Comparison of ENCODE assay signal across 20 cellular contexts in genomic region chr17:34913001-34913400, GRCh38. TPM values are rescaled to one million over a fixed set of nuclear protein-coding genes. Genes with fewer than 3 reads are reported as not detected.
DNase-seq lines count a peak whose midpoint lies in the region; ATAC-seq and TF ChIP-seq lines count a peak whose summit lies in the region.
"Had no signal": no experiment of that assay in that cellular context is flagged by ENCODE, and none has a peak within 500 bp of the region (broad histone marks: within the 10 kb centered on the region; RNA-seq: fewer than 3 reads in every experiment).

No MANE protein-coding gene starts in this region.

- H3K9me3 Mint-ChIP-seq in WTC11, result no peaks in the 10 kb centered on the region

- TF ChIP-seq POLR2A in suprapubic skin (IDR thresholded peaks at IDR 0.05), result no peak

- peak overlapping the region; percentile 16 for H3K27ac ChIP-seq in HUES48 (ENCODE audit: low read depth, low read length)
- no peak overlapping the region for H3K27ac ChIP-seq in iPS DF 6.9 (ENCODE audit: low read length)
- H3K27ac ChIP-seq in suprapubic skin, result no peak overlapping the region
- H3K27ac ChIP-seq: GM23248, PC-9 had no signal

- no peaks in the 10 kb centered on the region for H3K4me1 Mint-ChIP-seq in WTC11
- H3K4me1 Mint-ChIP-seq: CD4-positive, CD25-positive, alpha-beta regulatory T cell had no signal

- H3K9me3 ChIP-seq in HUES48 (ENCODE audit: control insufficient read depth, insufficient read depth, low read length) (no peaks in the 10 kb centered on the region), iPS DF 6.9 (ENCODE audit: control insufficient read depth, insufficient read depth, low read length) (no peaks in the 10 kb centered on the region), suprapubic skin (no peaks in the 10 kb centered on the region)
- H3K9me3 ChIP-seq: BE2C had no signal

- no peak overlapping the region for H3K4me3 Mint-ChIP-seq in WTC11
- H3K4me3 Mint-ChIP-seq: CD4-positive, CD25-positive, alpha-beta regulatory T cell had no signal

- H3K4me1 ChIP-seq in HUES48 (ENCODE audit: control insufficient read depth, insufficient read depth, low read length) (no peaks in the 10 kb centered on the region), iPS DF 6.9 (ENCODE audit: control insufficient read depth, insufficient read depth, low read length) (no peaks in the 10 kb centered on the region), suprapubic skin (no peaks in the 10 kb centered on the region)
- H3K4me1 ChIP-seq: BE2C had no signal

- H3K4me3 ChIP-seq in HUES48 (ENCODE audit: low read depth, low read length) (no peak overlapping the region), iPS DF 6.9 (ENCODE audit: low read length) (no peak overlapping the region), suprapubic skin (no peak overlapping the region)
- H3K4me3 ChIP-seq: GM23248, PC-9 had no signal

- peak; percentile 32 for ATAC-seq in WTC11

- H3K27me3 ChIP-seq in HUES48 (ENCODE audit: control insufficient read depth, insufficient read depth, low read length) (no peaks in the 10 kb centered on the region), iPS DF 6.9 (ENCODE audit: control insufficient read depth, insufficient read depth, low read length) (no peaks in the 10 kb centered on the region; the same call in 1 of the 2 replicates), suprapubic skin (no peaks in the 10 kb centered on the region)
- H3K27me3 ChIP-seq: BE2C had no signal

- no peak for TF ChIP-seq CTCF in WTC11 (IDR thresholded peaks at IDR 0.05)
- TF ChIP-seq CTCF in suprapubic skin (IDR thresholded peaks at IDR 0.05), result no peak
- no peak for TF ChIP-seq CTCF in GM10248 (IDR thresholded peaks at IDR 0.05; ENCODE audit: control extremely low read depth, extremely low read depth, low read depth, missing control alignments)

- POLR2A ChIA-PET in WTC11 (lab: Charles Lee), result no interaction called here
- POLR2A ChIA-PET in GM10248 (lab: Yijun Ruan, JAX), result no interaction called here

- DNase-seq in WTC11 (ENCODE audit: low spot score) (no peak), iPS DF 6.9 (ENCODE audit: low read depth, low spot score) (peak; percentile 5), suprapubic skin (ENCODE audit: low spot score in 2 of 2) (no peak), T-helper 2 cell (no peak), GM10248 (ENCODE audit: extremely low spot score) (no peak), SKM-1 treated with dmso at 0.1 percent for 144 hours (lab: John Stamatoyannopoulos, UW; ENCODE audit: unreplicated experiment) (no peak)
- DNase-seq: BE2C; CD4-positive, CD25-positive, alpha-beta regulatory T cell; EL; GM23248; IMR-90; NCI-H1105 treated with DMSO at 0.1 percent for 48 hours; NCI-H1694; NCI-H2081; NCI-H2171 treated with DMSO at 0.1 percent for 48 hours; NCI-H446; NCI-H526; PC-9; SHP77 had no signal

- no peaks in the 10 kb centered on the region for H3K36me3 Mint-ChIP-seq in WTC11
- H3K36me3 Mint-ChIP-seq: CD4-positive, CD25-positive, alpha-beta regulatory T cell had no signal

- H3K27ac Mint-ChIP-seq in WTC11, result no peak overlapping the region
- H3K27ac Mint-ChIP-seq: CD4-positive, CD25-positive, alpha-beta regulatory T cell had no signal

- no peak for TF ChIP-seq EP300 in suprapubic skin (IDR thresholded peaks at IDR 0.05)

- H3K36me3 ChIP-seq in HUES48 (ENCODE audit: control insufficient read depth, insufficient read depth, low read length), result no peaks in the 10 kb centered on the region
- H3K36me3 ChIP-seq in iPS DF 6.9 (ENCODE audit: control insufficient read depth, insufficient read depth, low read length), result no peaks in the 10 kb centered on the region
- no peaks in the 10 kb centered on the region for H3K36me3 ChIP-seq in suprapubic skin
- H3K36me3 ChIP-seq: BE2C had no signal

- peaks cover 5% of the 10 kb centered on the region for H3K27me3 Mint-ChIP-seq in WTC11 (ENCODE audit: low read depth)

- whole genome bisulfite sequencing in iPS DF 6.9 (ENCODE audit: insufficient coverage, insufficient read length), result no CpG with 5 or more reads among the region's 1 CpG
- 72% methylated on average over 1 of the region's 1 CpG for WGBS in suprapubic skin

- no peak overlapping the region for H3K9ac ChIP-seq in HUES48 (ENCODE audit: low read depth, low read length)
- H3K9ac ChIP-seq: GM23248 had no signal

- CTCF ChIA-PET in WTC11 (lab: Charles Lee), result no interaction called here
- CTCF ChIA-PET in GM10248 (lab: Yijun Ruan, JAX), result no interaction called here

TF ChIP-seq in WTC11, 78 proteins besides CTCF, POLR2A, EP300 and RAD21:
- TF ChIP-seq JAZF1 (CRISPR knock-in tag; IDR thresholded peaks at IDR 0.05) (no peak), MYBL2 (CRISPR knock-in tag; IDR thresholded peaks at IDR 0.05) (no peak), SMAD4 (CRISPR knock-in tag; IDR thresholded peaks at IDR 0.05) (no peak), STAT6 (CRISPR knock-in tag; conservative IDR thresholded peaks at IDR 0.05; ENCODE audit: low read depth) (no peak), TP53 (CRISPR knock-in tag; IDR thresholded peaks at IDR 0.05) (no peak), ZNF317 (CRISPR knock-in tag; IDR thresholded peaks at IDR 0.05; ENCODE audit: borderline replicate concordance, low read depth) (0 out of 2 replicates have a peak, but pooled peaks have one; percentile 43), ETV6 (CRISPR knock-in tag; IDR thresholded peaks at IDR 0.05) (no peak)

RNA-seq across cellular contexts. Expression of gene CCT6B, which starts 48.3 kb away (rescaled TPM):
- total RNA-seq in WTC11 (2021) (2.1 to 2.8 TPM (median 2.5 TPM) in 3 replicates), suprapubic skin (1 to 10 TPM in 3 of 4 donors, under 1 TPM in 1; 0.49 to 3.3 (median 1.5) TPM)

RNA-seq across cellular contexts. Expression of gene ZNF830, which starts 48.3 kb away (rescaled TPM):
- 15.8 to 20.2 TPM (median 16.4 TPM) in 3 replicates for total RNA-seq in WTC11 (2021)
- total RNA-seq in suprapubic skin, result 10 to 100 TPM; 10.0 to 16.1 (median 11.9) TPM
